1 cellular context compared by ENCODE assay signal in genomic region chr1:108533351-108534083, GRCh38.
A peak's percentile ranks its signal among the peaks of the same experiment; 100 is the strongest.
TF ChIP-seq lines count a peak whose summit lies in the region.

No MANE protein-coding gene starts in this region.

TF ChIP-seq in GM12878, 131 proteins besides CTCF, POLR2A, EP300 and RAD21 (continued from another document):
- TF ChIP-seq ZBTB11 (CRISPR knock-in tag; IDR thresholded peaks at IDR 0.05) (no peak), BCL11A (IDR thresholded peaks at IDR 0.05; ENCODE audit: low read depth, low read length) (no peak), CHD2 (IDR thresholded peaks at IDR 0.05; ENCODE audit: borderline replicate concordance, low read depth, low read length) (no peak), HDGF (IDR thresholded peaks at IDR 0.05) (no peak), KLF5 (IDR thresholded peaks at IDR 0.05; ENCODE audit: partially characterized antibody) (no peak), CUX1 (IDR thresholded peaks at IDR 0.05; ENCODE audit: insufficient replicate concordance, low read depth, low read length) (no peak), MTA3 (IDR thresholded peaks at IDR 0.05; ENCODE audit: borderline replicate concordance, low read length) (0 out of 2 replicates have a peak, but pooled peaks have one; percentile 26), IRF5 (IDR thresholded peaks at IDR 0.05; ENCODE audit: borderline replicate concordance) (no peak), MYB (IDR thresholded peaks at IDR 0.05; ENCODE audit: borderline replicate concordance, low read depth, low read length) (no peak), FOXM1 (IDR thresholded peaks at IDR 0.05; ENCODE audit: low read depth, low read length) (peak; percentile 85; the same call in 1 of the 2 replicates), CREM (IDR thresholded peaks at IDR 0.05; ENCODE audit: low read depth) (peak; percentile 20; the same call in 1 of the 2 replicates), SKIL (IDR thresholded peaks at IDR 0.05; ENCODE audit: low read depth, poor library complexity, severe bottlenecking) (peak; percentile 27), NR2F1 (conservative IDR thresholded peaks at IDR 0.05) (0 out of 2 replicates have a peak, but pooled peaks have one; percentile 18), NFIC (IDR thresholded peaks at IDR 0.05; ENCODE audit: low read depth, low read length) (peak; percentile 79), ZNF24 (IDR thresholded peaks at IDR 0.05) (no peak), TAF1 (IDR thresholded peaks at IDR 0.05; ENCODE audit: borderline replicate concordance, low read depth, low read length) (0 out of 2 replicates have a peak, but pooled peaks have one; percentile 25), ETV6 (conservative IDR thresholded peaks at IDR 0.05 in 1 of 2, IDR thresholded peaks at IDR 0.05 in 1 of 2; ENCODE audit: borderline replicate concordance in 1 of 2, low read depth in 1 of 2) (peak in 1 of 2 experiments; percentile 59; a peak in 1 of 4 replicates), FOS (IDR thresholded peaks at IDR 0.05; ENCODE audit: borderline replicate concordance, extremely low read depth, insufficient read length) (no peak), IKZF2 (IDR thresholded peaks at IDR 0.05) (peak; percentile 12 to 18; a peak in 1 of 4 replicates), ELK1 (IDR thresholded peaks at IDR 0.05; ENCODE audit: low read depth, low read length) (no peak), PAX8 (IDR thresholded peaks at IDR 0.05) (no peak), PML (IDR thresholded peaks at IDR 0.05; ENCODE audit: low read length) (no peak), IKZF1 (conservative IDR thresholded peaks at IDR 0.05) (no peak; the same call in 1 of the 2 replicates), MXI1 (IDR thresholded peaks at IDR 0.05; ENCODE audit: low read depth, low read length) (no peak), EGR1 (IDR thresholded peaks at IDR 0.05; ENCODE audit: borderline replicate concordance in 1 of 2, low read depth in 2 of 2, low read length in 2 of 2) (0 out of 3 replicates have a peak, but pooled peaks of 1 of the 2 experiments have one; percentile 22), EED (IDR thresholded peaks at IDR 0.05; ENCODE audit: low read depth) (0 out of 2 replicates have a peak, but pooled peaks have one; percentile 24), BHLHE40 (IDR thresholded peaks at IDR 0.05; ENCODE audit: borderline replicate concordance in 1 of 2, low read depth in 2 of 2, low read length in 1 of 2) (no peak)
- TF ChIP-seq, protein P1, sequence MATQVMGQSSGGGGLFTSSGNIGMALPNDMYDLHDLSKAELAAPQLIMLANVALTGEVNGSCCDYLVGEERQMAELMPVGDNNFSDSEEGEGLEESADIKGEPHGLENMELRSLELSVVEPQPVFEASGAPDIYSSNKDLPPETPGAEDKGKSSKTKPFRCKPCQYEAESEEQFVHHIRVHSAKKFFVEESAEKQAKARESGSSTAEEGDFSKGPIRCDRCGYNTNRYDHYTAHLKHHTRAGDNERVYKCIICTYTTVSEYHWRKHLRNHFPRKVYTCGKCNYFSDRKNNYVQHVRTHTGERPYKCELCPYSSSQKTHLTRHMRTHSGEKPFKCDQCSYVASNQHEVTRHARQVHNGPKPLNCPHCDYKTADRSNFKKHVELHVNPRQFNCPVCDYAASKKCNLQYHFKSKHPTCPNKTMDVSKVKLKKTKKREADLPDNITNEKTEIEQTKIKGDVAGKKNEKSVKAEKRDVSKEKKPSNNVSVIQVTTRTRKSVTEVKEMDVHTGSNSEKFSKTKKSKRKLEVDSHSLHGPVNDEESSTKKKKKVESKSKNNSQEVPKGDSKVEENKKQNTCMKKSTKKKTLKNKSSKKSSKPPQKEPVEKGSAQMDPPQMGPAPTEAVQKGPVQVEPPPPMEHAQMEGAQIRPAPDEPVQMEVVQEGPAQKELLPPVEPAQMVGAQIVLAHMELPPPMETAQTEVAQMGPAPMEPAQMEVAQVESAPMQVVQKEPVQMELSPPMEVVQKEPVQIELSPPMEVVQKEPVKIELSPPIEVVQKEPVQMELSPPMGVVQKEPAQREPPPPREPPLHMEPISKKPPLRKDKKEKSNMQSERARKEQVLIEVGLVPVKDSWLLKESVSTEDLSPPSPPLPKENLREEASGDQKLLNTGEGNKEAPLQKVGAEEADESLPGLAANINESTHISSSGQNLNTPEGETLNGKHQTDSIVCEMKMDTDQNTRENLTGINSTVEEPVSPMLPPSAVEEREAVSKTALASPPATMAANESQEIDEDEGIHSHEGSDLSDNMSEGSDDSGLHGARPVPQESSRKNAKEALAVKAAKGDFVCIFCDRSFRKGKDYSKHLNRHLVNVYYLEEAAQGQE (IDR thresholded peaks at IDR 0.05; ENCODE audit: low read depth, low read length), result no peak
- TF ChIP-seq, protein P2, sequence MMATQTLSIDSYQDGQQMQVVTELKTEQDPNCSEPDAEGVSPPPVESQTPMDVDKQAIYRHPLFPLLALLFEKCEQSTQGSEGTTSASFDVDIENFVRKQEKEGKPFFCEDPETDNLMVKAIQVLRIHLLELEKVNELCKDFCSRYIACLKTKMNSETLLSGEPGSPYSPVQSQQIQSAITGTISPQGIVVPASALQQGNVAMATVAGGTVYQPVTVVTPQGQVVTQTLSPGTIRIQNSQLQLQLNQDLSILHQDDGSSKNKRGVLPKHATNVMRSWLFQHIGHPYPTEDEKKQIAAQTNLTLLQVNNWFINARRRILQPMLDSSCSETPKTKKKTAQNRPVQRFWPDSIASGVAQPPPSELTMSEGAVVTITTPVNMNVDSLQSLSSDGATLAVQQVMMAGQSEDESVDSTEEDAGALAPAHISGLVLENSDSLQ (IDR thresholded peaks at IDR 0.05), result peak; percentile 52; the same call in 1 of the 2 replicates
- TF ChIP-seq, protein P3, sequence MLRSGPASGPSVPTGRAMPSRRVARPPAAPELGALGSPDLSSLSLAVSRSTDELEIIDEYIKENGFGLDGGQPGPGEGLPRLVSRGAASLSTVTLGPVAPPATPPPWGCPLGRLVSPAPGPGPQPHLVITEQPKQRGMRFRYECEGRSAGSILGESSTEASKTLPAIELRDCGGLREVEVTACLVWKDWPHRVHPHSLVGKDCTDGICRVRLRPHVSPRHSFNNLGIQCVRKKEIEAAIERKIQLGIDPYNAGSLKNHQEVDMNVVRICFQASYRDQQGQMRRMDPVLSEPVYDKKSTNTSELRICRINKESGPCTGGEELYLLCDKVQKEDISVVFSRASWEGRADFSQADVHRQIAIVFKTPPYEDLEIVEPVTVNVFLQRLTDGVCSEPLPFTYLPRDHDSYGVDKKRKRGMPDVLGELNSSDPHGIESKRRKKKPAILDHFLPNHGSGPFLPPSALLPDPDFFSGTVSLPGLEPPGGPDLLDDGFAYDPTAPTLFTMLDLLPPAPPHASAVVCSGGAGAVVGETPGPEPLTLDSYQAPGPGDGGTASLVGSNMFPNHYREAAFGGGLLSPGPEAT (IDR thresholded peaks at IDR 0.05; ENCODE audit: low read depth), result 0 out of 2 replicates have a peak, but pooled peaks have one; percentile 36
TF ChIP-seq in GM12878: peak in this region for 18.
